19 cellular contexts compared by ENCODE assay signal in genomic region chr7:158235862-158236261, GRCh38.
DNase-seq lines count a peak whose midpoint lies in the region; ATAC-seq and TF ChIP-seq lines count a peak whose summit lies in the region.
"Had no signal": no experiment of that assay in that cellular context is flagged by ENCODE, and none has a peak within 500 bp of the region (broad histone marks: within the 10 kb centered on the region; RNA-seq: fewer than 3 reads in every experiment).

No MANE protein-coding gene starts in this region.

- no peak overlapping the region for H3K4me3 Mint-ChIP-seq in activated CD4-positive, alpha-beta T cell treated with anti-CD3 and anti-CD28 coated beads, Interleukin-2, amount 10 ng/mL, durations not matched to agents 24 days and 14 days
- H3K4me3 Mint-ChIP-seq: B cell; CD4-positive, alpha-beta memory T cell; GM23338; H9 had no signal

- no peaks in the 10 kb centered on the region for H3K4me1 ChIP-seq in esophagus muscularis mucosa

- TF ChIP-seq CTCF in esophagus muscularis mucosa (IDR thresholded peaks at IDR 0.05) = no peak
- no peak for TF ChIP-seq CTCF in GM10266 (IDR thresholded peaks at IDR 0.05; ENCODE audit: control insufficient read depth, insufficient read depth, low read depth, missing control alignments)

- no peaks in the 10 kb centered on the region for H3K4me1 Mint-ChIP-seq in activated CD4-positive, alpha-beta T cell treated with anti-CD3 and anti-CD28 coated beads, Interleukin-2, amount 10 ng/mL, durations not matched to agents 24 days and 14 days
- H3K4me1 Mint-ChIP-seq: B cell; CD4-positive, alpha-beta memory T cell; GM23338 had no signal

- H3K36me3 ChIP-seq in esophagus muscularis mucosa = no peaks in the 10 kb centered on the region

- H3K4me3 ChIP-seq in esophagus muscularis mucosa = no peak overlapping the region
- H3K4me3 ChIP-seq: GM23338 had no signal

- no peak for ATAC-seq in HG03460 (IDR thresholded peaks at IDR 0.05; ENCODE audit: unreplicated experiment)
- ATAC-seq: GM23338, HCT116 had no signal

- H3K27ac Mint-ChIP-seq in activated CD4-positive, alpha-beta T cell treated with anti-CD3 and anti-CD28 coated beads, Interleukin-2, amount 10 ng/mL, durations not matched to agents 24 days and 14 days = no peak overlapping the region
- H3K27ac Mint-ChIP-seq: B cell; CD4-positive, alpha-beta memory T cell; GM23338; H9 had no signal

- H3K9me3 ChIP-seq in esophagus muscularis mucosa = peaks cover 0 to 12% (median 4%) of the 10 kb centered on the region in 4 donors

- no peak for TF ChIP-seq EP300 in esophagus muscularis mucosa (IDR thresholded peaks at IDR 0.05)

- no peak overlapping the region for H3K27ac ChIP-seq in esophagus muscularis mucosa (replicated peaks in 1 of 4)
- H3K27ac ChIP-seq: 22Rv1 had no signal

- 85% methylated on average over 14 of the region's 16 CpGs for WGBS in esophagus muscularis mucosa

- intact Hi-C loops in activated CD4-positive, alpha-beta T cell treated with anti-CD3 and anti-CD28 coated beads, Interleukin-2, amount 10 ng/mL, durations not matched to agents 24 days and 14 days (cut with micrococcal nuclease) = no loop called here
- intact Hi-C loops in esophagus muscularis mucosa (cut with DNase I) (no loop called here), posterior vena cava (cut with DNase I) (no loop called here)

- H3K9me3 Mint-ChIP-seq in activated CD4-positive, alpha-beta T cell treated with anti-CD3 and anti-CD28 coated beads, Interleukin-2, amount 10 ng/mL, durations not matched to agents 24 days and 14 days = peaks cover 13% of the 10 kb centered on the region

- no peaks in the 10 kb centered on the region for H3K27me3 Mint-ChIP-seq in activated CD4-positive, alpha-beta T cell treated with anti-CD3 and anti-CD28 coated beads, Interleukin-2, amount 10 ng/mL, durations not matched to agents 24 days and 14 days
- H3K27me3 Mint-ChIP-seq: B cell had no signal

- H3K36me3 Mint-ChIP-seq in activated CD4-positive, alpha-beta T cell treated with anti-CD3 and anti-CD28 coated beads, Interleukin-2, amount 10 ng/mL, durations not matched to agents 24 days and 14 days (ENCODE audit: low read depth) = no peaks in the 10 kb centered on the region
- H3K36me3 Mint-ChIP-seq: CD4-positive, alpha-beta memory T cell had no signal

- DNase-seq in activated CD4-positive, alpha-beta T cell treated with anti-CD3 and anti-CD28 coated beads, Interleukin-2, amount 10 ng/mL, durations not matched to agents 24 days and 14 days = peak; percentile 16
- no peak for DNase-seq in activated CD4-positive, alpha-beta T cell treated with anti-CD3 and anti-CD28 coated beads, Interleukin-2, amount 50 U/mL, for 1 hour
- DNase-seq in esophagus muscularis mucosa (ENCODE audit: extremely low spot score) (peak; percentile 72), posterior vena cava (ENCODE audit: low spot score) (peak; percentile 70), GM10266 (ENCODE audit: extremely low spot score) (no peak)
- no peak for DNase-seq in effector CD4-positive, alpha-beta T cell
- DNase-seq: C1 segment of cervical spinal cord; Calu3; CD4-positive, alpha-beta memory T cell; COR-L47; DMS53; EL; GDM1; H9 had no signal

- no peak for TF ChIP-seq POLR2A in esophagus muscularis mucosa (IDR thresholded peaks at IDR 0.05; ENCODE audit: low read depth)

- no peaks in the 10 kb centered on the region for H3K27me3 ChIP-seq in esophagus muscularis mucosa

Comparison
In these comparisons a context has a peak if more than half of its experiments do, and no peak if none do; other contexts are left out.
1. DNase-seq: peak in activated CD4-positive, alpha-beta T cell treated with anti-CD3 and anti-CD28 coated beads, Interleukin-2, amount 10 ng/mL, durations not matched to agents 24 days and 14 days (single experiment), esophagus muscularis mucosa (single experiment) and posterior vena cava (single experiment); none in activated CD4-positive, alpha-beta T cell treated with anti-CD3 and anti-CD28 coated beads, Interleukin-2, amount 50 U/mL, for 1 hour (single experiment), GM10266 (single experiment) and effector CD4-positive, alpha-beta T cell (single experiment).